11 cellular contexts compared by ENCODE assay signal in the genomic region with DNA sequence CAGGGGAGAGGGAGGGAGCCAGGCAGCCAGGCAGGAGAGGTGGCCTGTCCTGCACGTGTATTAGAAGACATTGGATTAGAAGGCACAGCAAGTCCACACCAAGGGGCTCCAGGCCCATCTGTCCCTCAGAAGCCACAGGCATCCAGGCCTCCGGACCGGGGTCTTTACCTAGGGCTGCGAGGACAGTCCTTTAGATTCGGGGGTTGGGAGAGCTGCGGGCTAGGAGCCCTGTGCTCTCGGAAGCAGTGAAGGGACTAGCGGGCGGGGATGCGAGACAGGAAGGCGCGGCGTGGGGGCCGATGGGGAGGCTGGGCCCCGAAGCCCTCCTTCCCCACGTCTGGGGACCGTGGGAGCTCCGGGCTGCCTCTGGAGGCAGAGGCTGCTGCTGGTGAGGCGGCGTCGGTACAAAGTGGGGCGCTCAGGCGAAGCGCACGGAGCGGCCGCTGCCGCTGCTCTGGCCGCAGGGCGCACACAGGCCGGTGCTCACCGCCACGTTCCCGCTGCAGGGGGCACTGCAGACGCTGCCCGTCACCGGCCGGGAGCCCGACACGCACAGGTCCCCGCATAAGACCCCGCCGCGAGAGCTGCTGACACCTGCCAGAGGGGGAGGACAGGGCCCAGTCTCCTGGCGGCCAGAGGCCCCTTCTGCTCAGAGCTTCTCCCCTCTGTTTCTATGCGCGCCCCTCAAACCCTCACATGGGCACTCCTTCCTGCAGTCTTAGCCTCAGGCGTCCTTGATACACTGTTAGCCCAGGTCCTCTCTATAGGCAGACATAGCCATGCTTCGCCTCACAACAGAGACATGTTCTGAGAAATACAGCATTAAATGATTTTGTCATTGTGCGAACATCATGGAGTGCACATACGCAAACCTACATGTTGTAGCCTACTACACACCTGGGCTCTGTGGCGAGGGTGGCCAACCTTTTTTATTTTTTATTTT. TPM values are rescaled to one million over a fixed set of nuclear protein-coding genes. Genes with fewer than 3 reads are reported as not detected.
A peak's percentile ranks its signal among the peaks of the same experiment; 100 is the strongest.
DNase-seq lines count a peak whose midpoint lies in the region; ATAC-seq and TF ChIP-seq lines count a peak whose summit lies in the region.
"Had no signal": no experiment of that assay in that cellular context is flagged by ENCODE, and none has a peak within 500 bp of the region (broad histone marks: within the 10 kb centered on the region; RNA-seq: fewer than 3 reads in every experiment).

No MANE protein-coding gene starts in this region.

- H3K4ac ChIP-seq in IMR-90 (ENCODE audit: low read depth, low read length), result peak overlapping the region; percentile 19; the same call in 1 of the 2 replicates

- H3K4me3 ChIP-seq in IMR-90 (ENCODE audit: insufficient read depth, low read depth, low read length), result no peak overlapping the region
- peak overlapping the region; percentile 37 for H3K4me3 ChIP-seq in neural progenitor cell
- H3K4me3 ChIP-seq: skin epidermis, suprapubic skin had no signal

- DNase-seq in IMR-90 (no peak), epithelial cell of prostate (ENCODE audit: low read depth, low spot score) (no peak), neural progenitor cell (ENCODE audit: low spot score) (peak; percentile 76), activated T-cell treated with anti-CD3 and anti-CD28 coated beads for 4 hours (no peak), HPDE6-E6E7 (ENCODE audit: extremely low spot score) (no peak)
- DNase-seq: activated naive CD4-positive, alpha-beta T cell treated with anti-CD3 and anti-CD28 coated beads, Interleukin-2, amount 50 U/mL, for 16 hours; CD4-positive, alpha-beta T cell had no signal

- no peak overlapping the region for H3K23ac ChIP-seq in IMR-90 (ENCODE audit: low read depth, low read length)

- H3K4me3 Mint-ChIP-seq in neural progenitor cell, result peak overlapping the region; percentile 54
- H3K4me3 Mint-ChIP-seq: CD4-positive, alpha-beta T cell had no signal

- H2AFZ ChIP-seq in IMR-90 (replicated peaks; ENCODE audit: low read length, poor library complexity), result no peak overlapping the region
- H2AFZ ChIP-seq in neural progenitor cell (replicated peaks), result peak overlapping the region; percentile 92

- TF ChIP-seq RAD21 in IMR-90 (IDR thresholded peaks at IDR 0.05; ENCODE audit: low read length), result no peak

- dilution Hi-C loops in IMR-90 (cut with HindIII; ENCODE audit: low sequenced_read_pairs, unreplicated experiment), result no loop called here

- H3K4me2 ChIP-seq in IMR-90 (ENCODE audit: low read depth, low read length) (no peak overlapping the region), neural progenitor cell (peak overlapping the region; percentile 73)

- in situ Hi-C loops in IMR-90 (cut with MboI; ENCODE audit: low sequenced_read_pairs), result no loop called here

- intact Hi-C loops in IMR-90 (cut with micrococcal nuclease), result no loop called here

- ATAC-seq in IMR-90 (ENCODE audit: low read depth) (no peak), HG02870 (IDR thresholded peaks at IDR 0.05; ENCODE audit: unreplicated experiment) (no peak)

- H3K27me3 Mint-ChIP-seq in neural progenitor cell (ENCODE audit: insufficient read depth, low read depth), result peaks cover 21% of the 10 kb centered on the region

- H3K9ac ChIP-seq in IMR-90 (ENCODE audit: low read depth, low read length) (no peak overlapping the region), neural progenitor cell (no peak overlapping the region)

- H4K5ac ChIP-seq in IMR-90 (ENCODE audit: low read depth, low read length), result no peak overlapping the region

- H3K14ac ChIP-seq in IMR-90 (replicated peaks; ENCODE audit: low read depth, low read length), result no peak overlapping the region

- H2BK15ac ChIP-seq in IMR-90 (ENCODE audit: low read depth, low read length), result no peak overlapping the region

- H3K27me3 ChIP-seq in IMR-90 (ENCODE audit: control insufficient read depth, insufficient read depth, low read length), result peaks cover 5% of the 10 kb centered on the region
- H3K27me3 ChIP-seq in neural progenitor cell, result peaks cover 61% of the 10 kb centered on the region

- H2BK120ac ChIP-seq in IMR-90 (ENCODE audit: low read depth, low read length), result no peak overlapping the region; the same call in 1 of the 2 replicates

- H3K4me1 ChIP-seq in IMR-90 (ENCODE audit: control insufficient read depth, insufficient read depth, low read length) (peaks cover 12% of the 10 kb centered on the region), neural progenitor cell (peaks cover 6% of the 10 kb centered on the region)

- H2AK9ac ChIP-seq in IMR-90 (replicated peaks; ENCODE audit: low read depth, low read length, poor library complexity), result peak overlapping the region; percentile 13

- H3K18ac ChIP-seq in IMR-90 (ENCODE audit: low read depth, low read length), result no peak overlapping the region

- no peaks in the 10 kb centered on the region for H3K9me3 Mint-ChIP-seq in neural progenitor cell
- H3K9me3 Mint-ChIP-seq: CD4-positive, alpha-beta T cell had no signal

- peaks cover 7% of the 10 kb centered on the region; the same call in 1 of the 2 replicates for H3K9me1 ChIP-seq in IMR-90 (ENCODE audit: insufficient read depth, low read length)

- H2BK5ac ChIP-seq in IMR-90 (ENCODE audit: low read depth, low read length, poor library complexity, severe bottlenecking), result no peak overlapping the region

- no peak for TF ChIP-seq POLR2A in IMR-90 (IDR thresholded peaks at IDR 0.05; ENCODE audit: low read depth, low read length)

- WGBS in IMR-90 (ENCODE audit: extremely low coverage in 2 of 2, insufficient read length in 1 of 2), 2 experiments, result 52% methylated on average over 21 of the region's 52 CpGs; no CpG with 5 or more reads in 1 of the 2 experiments

- H3K9me3 ChIP-seq in IMR-90 (ENCODE audit: control insufficient read depth, insufficient read depth, low read length), result no peaks in the 10 kb centered on the region
- no peaks in the 10 kb centered on the region for H3K9me3 ChIP-seq in neural progenitor cell (ENCODE audit: low read depth)
- H3K9me3 ChIP-seq: suprapubic skin had no signal

- H2AK5ac ChIP-seq in IMR-90 (ENCODE audit: low read depth, low read length), result no peak overlapping the region

- no peak overlapping the region for H4K8ac ChIP-seq in IMR-90 (ENCODE audit: low read depth in 2 of 2, low read length in 2 of 2)

- H3K36me3 ChIP-seq in IMR-90 (ENCODE audit: control insufficient read depth, insufficient read depth, low read length), result no peaks in the 10 kb centered on the region
- no peaks in the 10 kb centered on the region for H3K36me3 ChIP-seq in neural progenitor cell
- H3K36me3 ChIP-seq: suprapubic skin had no signal

- H3K4me1 Mint-ChIP-seq in neural progenitor cell, result peaks cover 60% of the 10 kb centered on the region

- H3F3A ChIP-seq in neural progenitor cell (ENCODE audit: low read depth), result no peaks in the 10 kb centered on the region

- no peaks in the 10 kb centered on the region for H3K79me1 ChIP-seq in IMR-90 (ENCODE audit: low read depth in 1 of 2, low read length in 2 of 2)

- H3K27ac ChIP-seq in IMR-90 (ENCODE audit: insufficient read depth, low read length) (no peak overlapping the region), epithelial cell of prostate (peak overlapping the region; percentile 98), neural progenitor cell (no peak overlapping the region)
- H3K27ac ChIP-seq: suprapubic skin had no signal

- BruUV-seq in IMR-90 (replicated peaks; lab: Mats Ljungman, UMichigan), result no TSS peak

- no peaks in the 10 kb centered on the region for H3K79me2 ChIP-seq in neural progenitor cell (ENCODE audit: low read depth)

- no peaks in the 10 kb centered on the region for H3K36me3 Mint-ChIP-seq in neural progenitor cell

- no peak overlapping the region for H4K91ac ChIP-seq in IMR-90 (ENCODE audit: insufficient read depth, low read depth, low read length)

- POLR2A ChIA-PET in IMR-90 (lab: Charles Lee; ENCODE audit: unreplicated experiment), result no interaction called here

- H4K20me1 ChIP-seq in IMR-90 (ENCODE audit: insufficient read depth, low read length) (no peaks in the 10 kb centered on the region), neural progenitor cell (ENCODE audit: low read depth) (no peaks in the 10 kb centered on the region)

- H2BK20ac ChIP-seq in IMR-90 (ENCODE audit: low read depth, low read length), result no peak overlapping the region

- peak overlapping the region; percentile 90 for H3K27ac Mint-ChIP-seq in neural progenitor cell
- H3K27ac Mint-ChIP-seq: CD4-positive, alpha-beta T cell had no signal

- H3K56ac ChIP-seq in IMR-90 (ENCODE audit: extremely low read depth, insufficient read depth, low read length), result no peak overlapping the region

- TF ChIP-seq CTCF in GM12874 (IDR thresholded peaks at IDR 0.05; ENCODE audit: insufficient read depth, low read depth, low read length) (0 out of 2 replicates have a peak, but pooled peaks have one; percentile 7), IMR-90 (conservative IDR thresholded peaks at IDR 0.05; ENCODE audit: low read depth, low read length) (no peak), neural progenitor cell (IDR thresholded peaks at IDR 0.05) (peak; percentile 44)

- CTCF ChIA-PET in IMR-90 (lab: Yijun Ruan, JAX), result no interaction called here

TF ChIP-seq in IMR-90, 13 proteins besides CTCF, POLR2A, EP300 and RAD21 (continues in another document):
- TF ChIP-seq RCOR1 (IDR thresholded peaks at IDR 0.05; ENCODE audit: insufficient replicate concordance, low read length) (no peak), FOS (IDR thresholded peaks at IDR 0.05; ENCODE audit: low read depth, low read length) (no peak), SMC3 (IDR thresholded peaks at IDR 0.05; ENCODE audit: low read depth, low read length) (no peak)

RNA-seq across cellular contexts. Expression of a gene that starts 17.3 kb away (rescaled TPM):
- total RNA-seq in IMR-90 (2012; rRNA removed) (0.54 and 1.4 TPM in 2 replicates), neural progenitor cell (ENCODE audit: low replicate concordance) (3.2 TPM in 1 of 2 replicates, not detected in the other)
- 1.4 and 1.7 TPM in 2 replicates for polyA plus RNA-seq in IMR-90 (2012; rRNA removed)
- 2.5 and 3.4 TPM in 2 replicates for polyA plus RNA-seq in IMR-90 (2012; cell fraction: cytosol; rRNA removed)
- 0.60 and 1.7 TPM in 2 replicates for polyA plus RNA-seq in IMR-90 (2012; cell fraction: nucleus; rRNA removed; ENCODE audit: low replicate concordance)
- total RNA-seq: CD4-positive, alpha-beta T cell had no signal

RNA-seq across cellular contexts. Expression of a gene that starts 24.1 kb away (rescaled TPM):
- total RNA-seq in IMR-90 (2012; rRNA removed), result not detected in 2 replicates
- 0.06 TPM in 1 of 2 replicates, not detected in the other for polyA plus RNA-seq in IMR-90 (2012; rRNA removed)
- 0.01 TPM in 1 of 2 replicates, not detected in the other for polyA plus RNA-seq in IMR-90 (2012; cell fraction: cytosol; rRNA removed)
- polyA plus RNA-seq in IMR-90 (2012; cell fraction: nucleus; rRNA removed; ENCODE audit: low replicate concordance), result 0.03 TPM in 1 of 2 replicates, not detected in the other
- total RNA-seq in neural progenitor cell (ENCODE audit: low replicate concordance), result not detected in 2 replicates
- total RNA-seq: CD4-positive, alpha-beta T cell had no signal

RNA-seq across cellular contexts. Expression of a gene that starts 41.0 kb away (rescaled TPM):
- total RNA-seq in IMR-90 (2012; rRNA removed) (under 0.01 TPM in 2 replicates), neural progenitor cell (ENCODE audit: low replicate concordance) (0.09 TPM in 1 of 2 replicates, not detected in the other)
- 0.05 and 0.29 TPM in 2 replicates for polyA plus RNA-seq in IMR-90 (2012; rRNA removed)
- 0.17 and 0.21 TPM in 2 replicates for polyA plus RNA-seq in IMR-90 (2012; cell fraction: cytosol; rRNA removed)
- polyA plus RNA-seq in IMR-90 (2012; cell fraction: nucleus; rRNA removed; ENCODE audit: low replicate concordance), result 0.09 and 0.13 TPM in 2 replicates
- total RNA-seq: CD4-positive, alpha-beta T cell had no signal

RNA-seq across cellular contexts. Expression of a gene that starts 58.5 kb away (rescaled TPM):
- total RNA-seq in IMR-90 (2012; rRNA removed) (0.54 and 0.56 TPM in 2 replicates), neural progenitor cell (ENCODE audit: low replicate concordance) (0.12 TPM in 1 of 2 replicates, not detected in the other)
- 3.4 TPM in 2 replicates for polyA plus RNA-seq in IMR-90 (2012; rRNA removed)
- polyA plus RNA-seq in IMR-90 (2012; cell fraction: cytosol; rRNA removed), result 1.2 and 2.4 TPM in 2 replicates
- 14.7 and 18.0 TPM in 2 replicates for polyA plus RNA-seq in IMR-90 (2012; cell fraction: nucleus; rRNA removed; ENCODE audit: low replicate concordance)
- total RNA-seq: CD4-positive, alpha-beta T cell had no signal
